ENCODE assay signal across 25 cellular contexts in genomic region chr16:88983157-88983556, GRCh38. TPM values are rescaled to one million over a fixed set of nuclear protein-coding genes. Genes with fewer than 3 reads are reported as not detected.
DNase-seq lines count a peak whose midpoint lies in the region; ATAC-seq and TF ChIP-seq lines count a peak whose summit lies in the region.
"Had no signal": no experiment of that assay in that cellular context is flagged by ENCODE, and none has a peak within 500 bp of the region (broad histone marks: within the 10 kb centered on the region; RNA-seq: fewer than 3 reads in every experiment).

No MANE protein-coding gene starts in this region.

- peak; percentile 17 for ATAC-seq in GM18861 (IDR thresholded peaks at IDR 0.05; ENCODE audit: unreplicated experiment)
- ATAC-seq: activated naive CD8-positive, alpha-beta T cell treated with anti-CD3 and anti-CD28 coated beads, Interleukin-2, amount 50 U/mL, for 24 hours; body of pancreas; T-helper 17 cell had no signal

- H3K18ac ChIP-seq in neuronal stem cell (ENCODE audit: low read length), result peak overlapping the region; percentile 57

- no peak overlapping the region for H3K4ac ChIP-seq in neuronal stem cell (ENCODE audit: low read length)

- TF ChIP-seq CTCF in GM10248 (IDR thresholded peaks at IDR 0.05; ENCODE audit: control extremely low read depth, extremely low read depth, low read depth, missing control alignments) (no peak), foreskin fibroblast (IDR thresholded peaks at IDR 0.05; ENCODE audit: low read depth, low read length) (no peak), nephron progenitor cell (IDR thresholded peaks at IDR 0.05) (no peak), RWPE1 (conservative IDR thresholded peaks at IDR 0.05; ENCODE audit: low read depth) (no peak)

- no peak overlapping the region for H2BK120ac ChIP-seq in neuronal stem cell (ENCODE audit: low read depth, low read length)

- no peaks in the 10 kb centered on the region for H3K9me3 ChIP-seq in neuronal stem cell (replicated peaks in 1 of 2; ENCODE audit: control insufficient read depth in 2 of 2, insufficient read depth in 1 of 2, low read depth in 1 of 2, low read length in 2 of 2)
- H3K9me3 ChIP-seq: body of pancreas, heart right ventricle, thoracic aorta, vagina had no signal

- H3K36me3 ChIP-seq in neuronal stem cell (replicated peaks in 1 of 2; ENCODE audit: control insufficient read depth in 2 of 2, insufficient read depth in 2 of 2, low read length in 2 of 2), result no peaks in the 10 kb centered on the region
- H3K36me3 ChIP-seq: heart right ventricle, thoracic aorta, vagina had no signal

- H3K36me3 Mint-ChIP-seq in nephron progenitor cell (ENCODE audit: low read depth), result no peaks in the 10 kb centered on the region
- H3K36me3 Mint-ChIP-seq: CD4-positive, CD25-positive, alpha-beta regulatory T cell had no signal

- no peaks in the 10 kb centered on the region for H3K9me3 Mint-ChIP-seq in nephron progenitor cell
- H3K9me3 Mint-ChIP-seq: activated naive CD8-positive, alpha-beta T cell treated with anti-CD3 and anti-CD28 coated beads, Interleukin-2, amount 50 U/mL, for 24 hours; activated T-cell treated with anti-CD3 and anti-CD28 coated beads, Interleukin-2, amount 50 U/mL, for 24 hours had no signal

- peak overlapping the region; percentile 43 for H4K8ac ChIP-seq in neuronal stem cell (ENCODE audit: low read depth, low read length)

- DNase-seq in GM10248 (ENCODE audit: extremely low spot score), result peak; percentile 60
- peak; percentile 68 for DNase-seq in NAMALWA (ENCODE audit: low spot score)
- DNase-seq in neuronal stem cell (ENCODE audit: low spot score), result no peak
- no peak for DNase-seq in foreskin fibroblast
- no peak for DNase-seq in nephron progenitor cell
- no peak for DNase-seq in RWPE1 (ENCODE audit: low spot score)
- DNase-seq: activated CD4-positive, alpha-beta T cell treated with anti-CD3 and anti-CD28 coated beads for 4 hours; activated gamma-delta T cell treated with Interleukin-2 at 50 U/mL for 16 hours; activated naive CD8-positive, alpha-beta T cell treated with anti-CD3 and anti-CD28 coated beads, Interleukin-2, amount 50 U/mL, for 24 hours; activated T-cell treated with anti-CD3 and anti-CD28 coated beads, Interleukin-2, amount 50 U/mL, for 24 hours; body of pancreas; CD4-positive, CD25-positive, alpha-beta regulatory T cell; cerebellar nuclear complex; GOT3; KG1; mesenchymal stem cell; NCI-H1694; NCI-H524 treated with DMSO at 0.1 percent for 48 hours; occipital lobe; T-helper 17 cell had no signal

- no peak overlapping the region for H3K27ac Mint-ChIP-seq in nephron progenitor cell
- H3K27ac Mint-ChIP-seq: activated naive CD8-positive, alpha-beta T cell treated with anti-CD3 and anti-CD28 coated beads, Interleukin-2, amount 50 U/mL, for 24 hours; activated T-cell treated with anti-CD3 and anti-CD28 coated beads, Interleukin-2, amount 50 U/mL, for 24 hours; CD4-positive, CD25-positive, alpha-beta regulatory T cell; T-helper 17 cell had no signal

- H2AFZ ChIP-seq in neuronal stem cell (ENCODE audit: low read length), result no peak overlapping the region

- peak overlapping the region; percentile 85 for H2BK15ac ChIP-seq in neuronal stem cell (ENCODE audit: low read length)

- H4K91ac ChIP-seq in neuronal stem cell (ENCODE audit: low read depth, low read length, poor library complexity), result no peak overlapping the region

- no peak overlapping the region for H3K9ac ChIP-seq in neuronal stem cell (ENCODE audit: low read depth, low read length, poor library complexity)

- H3K23ac ChIP-seq in neuronal stem cell (ENCODE audit: low read depth, low read length, poor library complexity), result no peak overlapping the region

- H2AK5ac ChIP-seq in neuronal stem cell (ENCODE audit: low read depth, low read length), result peak overlapping the region; percentile 92

- POLR2A ChIA-PET in GM10248 (lab: Yijun Ruan, JAX), result no interaction called here
- POLR2A ChIA-PET in RWPE1 (lab: Yijun Ruan, JAX; ENCODE audit: low non-redundant PET), result no interaction called here

- WGBS in neuronal stem cell (ENCODE audit: extremely low coverage in 2 of 2, insufficient read length in 2 of 2, insufficient replicate concordance in 1 of 2), 2 donors, result no CpG with 5 or more reads among the region's 11 CpGs

- peaks cover 0 to 43% (median 0%) of the 10 kb centered on the region in 3 experiments for H3K27me3 ChIP-seq in neuronal stem cell (ENCODE audit: control insufficient read depth in 3 of 3, insufficient read depth in 3 of 3, low read depth in 1 of 3, low read length in 3 of 3)
- H3K27me3 ChIP-seq: body of pancreas, vagina had no signal

- peaks cover 24% of the 10 kb centered on the region for H3K27me3 Mint-ChIP-seq in nephron progenitor cell (ENCODE audit: low read depth, poor library complexity)

- H2BK5ac ChIP-seq in neuronal stem cell (ENCODE audit: low read length), result peak overlapping the region; percentile 24

- no peak overlapping the region for H2BK12ac ChIP-seq in neuronal stem cell (ENCODE audit: low read length)

- peaks cover 15% of the 10 kb centered on the region for H3K4me1 Mint-ChIP-seq in nephron progenitor cell

- CTCF ChIA-PET in GM10248 (lab: Yijun Ruan, JAX) (no interaction called here), RWPE1 (lab: Yijun Ruan, JAX) (interaction anchor here (0.6 kb wide), 1 partner anchor 306 kb away, joined by 5 read pairs; no protein-coding TSS in a partner anchor)

- H3K4me3 ChIP-seq in neuronal stem cell (ENCODE audit: low read length in 2 of 2), result no peak overlapping the region
- no peak overlapping the region for H3K4me3 ChIP-seq in foreskin fibroblast (ENCODE audit: low read depth in 1 of 2, low read length in 2 of 2)
- H3K4me3 ChIP-seq: body of pancreas, heart right ventricle, smooth muscle cell, thoracic aorta, vagina had no signal

- H3K27ac ChIP-seq in neuronal stem cell (replicated peaks; ENCODE audit: low read length) (no peak overlapping the region), RWPE1 (no peak overlapping the region)
- H3K27ac ChIP-seq: body of pancreas, heart right ventricle, thoracic aorta, vagina had no signal

- H3K4me3 Mint-ChIP-seq in nephron progenitor cell, result no peak overlapping the region
- H3K4me3 Mint-ChIP-seq: activated naive CD8-positive, alpha-beta T cell treated with anti-CD3 and anti-CD28 coated beads, Interleukin-2, amount 50 U/mL, for 24 hours; activated T-cell treated with anti-CD3 and anti-CD28 coated beads, Interleukin-2, amount 50 U/mL, for 24 hours; CD4-positive, CD25-positive, alpha-beta regulatory T cell; T-helper 17 cell had no signal

- H3K14ac ChIP-seq in neuronal stem cell (ENCODE audit: low read length), result peak overlapping the region; percentile 31

- no peaks in the 10 kb centered on the region for H3K79me1 ChIP-seq in neuronal stem cell (ENCODE audit: low read depth, low read length)

- H3K4me2 ChIP-seq in neuronal stem cell (ENCODE audit: insufficient read depth, low read length, poor library complexity, severe bottlenecking), result no peak overlapping the region
- H3K4me2 ChIP-seq: smooth muscle cell had no signal

- H3K4me1 ChIP-seq in neuronal stem cell (ENCODE audit: control insufficient read depth in 2 of 2, insufficient read depth in 1 of 2, low read depth in 1 of 2, low read length in 2 of 2), result no peaks in the 10 kb centered on the region
- H3K4me1 ChIP-seq: body of pancreas, vagina had no signal

RNA-seq across cellular contexts. Expression of gene CBFA2T3, which starts 6.2 kb away (rescaled TPM):
- polyA plus RNA-seq in neuronal stem cell (2013, experiment 1 of 2), result 8.3 TPM
- polyA plus RNA-seq in neuronal stem cell (2013, experiment 2 of 2), result 8.0 TPM

Comparison
In these comparisons a context has a peak if more than half of its experiments do, and no peak if none do; other contexts are left out.
1. DNase-seq: peak in GM10248 (single experiment) and NAMALWA (single experiment); none in neuronal stem cell (single experiment), foreskin fibroblast (0 of 2), nephron progenitor cell (single experiment) and RWPE1 (single experiment).